ENCODE assay signal across 1 cellular context in genomic region chr1:8712413-8713229, GRCh38.
TF ChIP-seq lines count a peak whose summit lies in the region.

No MANE protein-coding gene starts in this region.

TF ChIP-seq in HepG2, 621 proteins besides CTCF, POLR2A, EP300 and RAD21 (continued from another document and continues in another):
- TF ChIP-seq BRD4 (CRISPR knock-in tag; IDR thresholded peaks at IDR 0.05) (no peak), NCOA2 (CRISPR knock-in tag; IDR thresholded peaks at IDR 0.05) (peak; percentile 78), CEBPG (CRISPR knock-in tag; IDR thresholded peaks at IDR 0.05) (peak; percentile 75), ZNF501 (CRISPR knock-in tag; IDR thresholded peaks at IDR 0.05) (no peak), SCMH1 (CRISPR knock-in tag; IDR thresholded peaks at IDR 0.05; ENCODE audit: borderline replicate concordance) (no peak), HMGXB4 (CRISPR knock-in tag; IDR thresholded peaks at IDR 0.05; ENCODE audit: borderline replicate concordance in 1 of 2, low read depth in 1 of 2) (no peak), ZBTB20 (CRISPR knock-in tag; IDR thresholded peaks at IDR 0.05; ENCODE audit: borderline replicate concordance, low read depth) (peak; percentile 74; the same call in 1 of the 2 replicates), KDM2A (CRISPR knock-in tag; IDR thresholded peaks at IDR 0.05; ENCODE audit: borderline replicate concordance, low read depth) (no peak), ZNF891 (CRISPR knock-in tag; IDR thresholded peaks at IDR 0.05) (no peak), ZNF331 (CRISPR knock-in tag; IDR thresholded peaks at IDR 0.05) (peak; percentile 63; the same call in 1 of the 2 replicates), KDM1A (CRISPR knock-in tag; IDR thresholded peaks at IDR 0.05) (no peak), SUZ12 (IDR thresholded peaks at IDR 0.05; ENCODE audit: low read depth, low read length) (no peak), RXRB (CRISPR knock-in tag; IDR thresholded peaks at IDR 0.05; ENCODE audit: borderline replicate concordance) (0 out of 2 replicates have a peak, but pooled peaks have one; percentile 0), AGO1 (IDR thresholded peaks at IDR 0.05; ENCODE audit: low read depth, low read length, poor library complexity, severe bottlenecking) (no peak), PPARG (CRISPR knock-in tag; conservative IDR thresholded peaks at IDR 0.05) (peak; percentile 64; the same call in 1 of the 2 replicates), NFIC (IDR thresholded peaks at IDR 0.05; ENCODE audit: low read length) (peak; percentile 33; the same call in 1 of the 2 replicates), KLF16 (CRISPR knock-in tag; IDR thresholded peaks at IDR 0.05) (no peak), RXRA (CRISPR knock-in tag; IDR thresholded peaks at IDR 0.05) (no peak), CEBPB (IDR thresholded peaks at IDR 0.05; ENCODE audit: borderline replicate concordance, low read depth, low read length) (peak; percentile 46; the same call in 1 of the 2 replicates), ARID3A (IDR thresholded peaks at IDR 0.05; ENCODE audit: low read depth, low read length) (no peak; the same call in none of the 2 replicates), PAX8 (CRISPR knock-in tag; IDR thresholded peaks at IDR 0.05; ENCODE audit: borderline replicate concordance) (no peak), SOX6 (IDR thresholded peaks at IDR 0.05) (no peak), SOX6 (CRISPR knock-in tag; IDR thresholded peaks at IDR 0.05) (peak; percentile 80), ZSCAN9 (CRISPR knock-in tag; IDR thresholded peaks at IDR 0.05; ENCODE audit: borderline replicate concordance) (0 out of 2 replicates have a peak, but pooled peaks have one; percentile 12), MAFK (conservative IDR thresholded peaks at IDR 0.05 in 1 of 2, IDR thresholded peaks at IDR 0.05 in 1 of 2; ENCODE audit: low read length in 2 of 2) (no peak), STAG1 (CRISPR knock-in tag; IDR thresholded peaks at IDR 0.05) (no peak), GFI1 (CRISPR knock-in tag; IDR thresholded peaks at IDR 0.05; ENCODE audit: borderline replicate concordance) (0 out of 2 replicates have a peak, but pooled peaks have one; percentile 11), ZNF333 (CRISPR knock-in tag; IDR thresholded peaks at IDR 0.05; ENCODE audit: borderline replicate concordance) (no peak), SP5 (CRISPR knock-in tag; IDR thresholded peaks at IDR 0.05; ENCODE audit: borderline replicate concordance, low read depth) (0 out of 2 replicates have a peak, but pooled peaks have one; percentile 23), KLF6 (CRISPR knock-in tag; IDR thresholded peaks at IDR 0.05) (no peak; the same call in 1 of the 2 replicates), PHF5A (CRISPR knock-in tag; IDR thresholded peaks at IDR 0.05; ENCODE audit: low read depth, unreplicated experiment) (peak; percentile 37), HES4 (CRISPR knock-in tag; IDR thresholded peaks at IDR 0.05; ENCODE audit: borderline replicate concordance) (no peak), ZNF232 (CRISPR knock-in tag; IDR thresholded peaks at IDR 0.05; ENCODE audit: borderline replicate concordance) (no peak), ELF3 (CRISPR knock-in tag; IDR thresholded peaks at IDR 0.05) (peak; percentile 81), FOXA3 (CRISPR knock-in tag; IDR thresholded peaks at IDR 0.05) (peak; percentile 70), DNMT3B (CRISPR knock-in tag; conservative IDR thresholded peaks at IDR 0.05) (no peak), ZNF180 (CRISPR knock-in tag; IDR thresholded peaks at IDR 0.05; ENCODE audit: borderline replicate concordance, low read depth) (no peak), DNMT1 (CRISPR knock-in tag; IDR thresholded peaks at IDR 0.05) (no peak)
- TF ChIP-seq, protein P1, sequence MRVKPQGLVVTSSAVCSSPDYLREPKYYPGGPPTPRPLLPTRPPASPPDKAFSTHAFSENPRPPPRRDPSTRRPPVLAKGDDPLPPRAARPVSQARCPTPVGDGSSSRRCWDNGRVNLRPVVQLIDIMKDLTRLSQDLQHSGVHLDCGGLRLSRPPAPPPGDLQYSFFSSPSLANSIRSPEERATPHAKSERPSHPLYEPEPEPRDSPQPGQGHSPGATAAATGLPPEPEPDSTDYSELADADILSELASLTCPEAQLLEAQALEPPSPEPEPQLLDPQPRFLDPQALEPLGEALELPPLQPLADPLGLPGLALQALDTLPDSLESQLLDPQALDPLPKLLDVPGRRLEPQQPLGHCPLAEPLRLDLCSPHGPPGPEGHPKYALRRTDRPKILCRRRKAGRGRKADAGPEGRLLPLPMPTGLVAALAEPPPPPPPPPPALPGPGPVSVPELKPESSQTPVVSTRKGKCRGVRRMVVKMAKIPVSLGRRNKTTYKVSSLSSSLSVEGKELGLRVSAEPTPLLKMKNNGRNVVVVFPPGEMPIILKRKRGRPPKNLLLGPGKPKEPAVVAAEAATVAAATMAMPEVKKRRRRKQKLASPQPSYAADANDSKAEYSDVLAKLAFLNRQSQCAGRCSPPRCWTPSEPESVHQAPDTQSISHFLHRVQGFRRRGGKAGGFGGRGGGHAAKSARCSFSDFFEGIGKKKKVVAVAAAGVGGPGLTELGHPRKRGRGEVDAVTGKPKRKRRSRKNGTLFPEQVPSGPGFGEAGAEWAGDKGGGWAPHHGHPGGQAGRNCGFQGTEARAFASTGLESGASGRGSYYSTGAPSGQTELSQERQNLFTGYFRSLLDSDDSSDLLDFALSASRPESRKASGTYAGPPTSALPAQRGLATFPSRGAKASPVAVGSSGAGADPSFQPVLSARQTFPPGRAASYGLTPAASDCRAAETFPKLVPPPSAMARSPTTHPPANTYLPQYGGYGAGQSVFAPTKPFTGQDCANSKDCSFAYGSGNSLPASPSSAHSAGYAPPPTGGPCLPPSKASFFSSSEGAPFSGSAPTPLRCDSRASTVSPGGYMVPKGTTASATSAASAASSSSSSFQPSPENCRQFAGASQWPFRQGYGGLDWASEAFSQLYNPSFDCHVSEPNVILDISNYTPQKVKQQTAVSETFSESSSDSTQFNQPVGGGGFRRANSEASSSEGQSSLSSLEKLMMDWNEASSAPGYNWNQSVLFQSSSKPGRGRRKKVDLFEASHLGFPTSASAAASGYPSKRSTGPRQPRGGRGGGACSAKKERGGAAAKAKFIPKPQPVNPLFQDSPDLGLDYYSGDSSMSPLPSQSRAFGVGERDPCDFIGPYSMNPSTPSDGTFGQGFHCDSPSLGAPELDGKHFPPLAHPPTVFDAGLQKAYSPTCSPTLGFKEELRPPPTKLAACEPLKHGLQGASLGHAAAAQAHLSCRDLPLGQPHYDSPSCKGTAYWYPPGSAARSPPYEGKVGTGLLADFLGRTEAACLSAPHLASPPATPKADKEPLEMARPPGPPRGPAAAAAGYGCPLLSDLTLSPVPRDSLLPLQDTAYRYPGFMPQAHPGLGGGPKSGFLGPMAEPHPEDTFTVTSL (CRISPR knock-in tag; IDR thresholded peaks at IDR 0.05; ENCODE audit: borderline replicate concordance): peak; percentile 73; the same call in 1 of the 2 replicates
- TF ChIP-seq, protein P2, sequence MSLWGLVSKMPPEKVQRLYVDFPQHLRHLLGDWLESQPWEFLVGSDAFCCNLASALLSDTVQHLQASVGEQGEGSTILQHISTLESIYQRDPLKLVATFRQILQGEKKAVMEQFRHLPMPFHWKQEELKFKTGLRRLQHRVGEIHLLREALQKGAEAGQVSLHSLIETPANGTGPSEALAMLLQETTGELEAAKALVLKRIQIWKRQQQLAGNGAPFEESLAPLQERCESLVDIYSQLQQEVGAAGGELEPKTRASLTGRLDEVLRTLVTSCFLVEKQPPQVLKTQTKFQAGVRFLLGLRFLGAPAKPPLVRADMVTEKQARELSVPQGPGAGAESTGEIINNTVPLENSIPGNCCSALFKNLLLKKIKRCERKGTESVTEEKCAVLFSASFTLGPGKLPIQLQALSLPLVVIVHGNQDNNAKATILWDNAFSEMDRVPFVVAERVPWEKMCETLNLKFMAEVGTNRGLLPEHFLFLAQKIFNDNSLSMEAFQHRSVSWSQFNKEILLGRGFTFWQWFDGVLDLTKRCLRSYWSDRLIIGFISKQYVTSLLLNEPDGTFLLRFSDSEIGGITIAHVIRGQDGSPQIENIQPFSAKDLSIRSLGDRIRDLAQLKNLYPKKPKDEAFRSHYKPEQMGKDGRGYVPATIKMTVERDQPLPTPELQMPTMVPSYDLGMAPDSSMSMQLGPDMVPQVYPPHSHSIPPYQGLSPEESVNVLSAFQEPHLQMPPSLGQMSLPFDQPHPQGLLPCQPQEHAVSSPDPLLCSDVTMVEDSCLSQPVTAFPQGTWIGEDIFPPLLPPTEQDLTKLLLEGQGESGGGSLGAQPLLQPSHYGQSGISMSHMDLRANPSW (CRISPR knock-in tag; IDR thresholded peaks at IDR 0.05; ENCODE audit: borderline replicate concordance): no peak
- TF ChIP-seq, protein P3, sequence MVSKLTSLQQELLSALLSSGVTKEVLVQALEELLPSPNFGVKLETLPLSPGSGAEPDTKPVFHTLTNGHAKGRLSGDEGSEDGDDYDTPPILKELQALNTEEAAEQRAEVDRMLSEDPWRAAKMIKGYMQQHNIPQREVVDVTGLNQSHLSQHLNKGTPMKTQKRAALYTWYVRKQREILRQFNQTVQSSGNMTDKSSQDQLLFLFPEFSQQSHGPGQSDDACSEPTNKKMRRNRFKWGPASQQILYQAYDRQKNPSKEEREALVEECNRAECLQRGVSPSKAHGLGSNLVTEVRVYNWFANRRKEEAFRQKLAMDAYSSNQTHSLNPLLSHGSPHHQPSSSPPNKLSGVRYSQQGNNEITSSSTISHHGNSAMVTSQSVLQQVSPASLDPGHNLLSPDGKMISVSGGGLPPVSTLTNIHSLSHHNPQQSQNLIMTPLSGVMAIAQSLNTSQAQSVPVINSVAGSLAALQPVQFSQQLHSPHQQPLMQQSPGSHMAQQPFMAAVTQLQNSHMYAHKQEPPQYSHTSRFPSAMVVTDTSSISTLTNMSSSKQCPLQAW (CRISPR knock-in tag; IDR thresholded peaks at IDR 0.05): no peak
- TF ChIP-seq, protein P4, sequence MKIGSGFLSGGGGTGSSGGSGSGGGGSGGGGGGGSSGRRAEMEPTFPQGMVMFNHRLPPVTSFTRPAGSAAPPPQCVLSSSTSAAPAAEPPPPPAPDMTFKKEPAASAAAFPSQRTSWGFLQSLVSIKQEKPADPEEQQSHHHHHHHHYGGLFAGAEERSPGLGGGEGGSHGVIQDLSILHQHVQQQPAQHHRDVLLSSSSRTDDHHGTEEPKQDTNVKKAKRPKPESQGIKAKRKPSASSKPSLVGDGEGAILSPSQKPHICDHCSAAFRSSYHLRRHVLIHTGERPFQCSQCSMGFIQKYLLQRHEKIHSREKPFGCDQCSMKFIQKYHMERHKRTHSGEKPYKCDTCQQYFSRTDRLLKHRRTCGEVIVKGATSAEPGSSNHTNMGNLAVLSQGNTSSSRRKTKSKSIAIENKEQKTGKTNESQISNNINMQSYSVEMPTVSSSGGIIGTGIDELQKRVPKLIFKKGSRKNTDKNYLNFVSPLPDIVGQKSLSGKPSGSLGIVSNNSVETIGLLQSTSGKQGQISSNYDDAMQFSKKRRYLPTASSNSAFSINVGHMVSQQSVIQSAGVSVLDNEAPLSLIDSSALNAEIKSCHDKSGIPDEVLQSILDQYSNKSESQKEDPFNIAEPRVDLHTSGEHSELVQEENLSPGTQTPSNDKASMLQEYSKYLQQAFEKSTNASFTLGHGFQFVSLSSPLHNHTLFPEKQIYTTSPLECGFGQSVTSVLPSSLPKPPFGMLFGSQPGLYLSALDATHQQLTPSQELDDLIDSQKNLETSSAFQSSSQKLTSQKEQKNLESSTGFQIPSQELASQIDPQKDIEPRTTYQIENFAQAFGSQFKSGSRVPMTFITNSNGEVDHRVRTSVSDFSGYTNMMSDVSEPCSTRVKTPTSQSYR (CRISPR knock-in tag; IDR thresholded peaks at IDR 0.05; ENCODE audit: borderline replicate concordance): no peak
- TF ChIP-seq, protein P5, sequence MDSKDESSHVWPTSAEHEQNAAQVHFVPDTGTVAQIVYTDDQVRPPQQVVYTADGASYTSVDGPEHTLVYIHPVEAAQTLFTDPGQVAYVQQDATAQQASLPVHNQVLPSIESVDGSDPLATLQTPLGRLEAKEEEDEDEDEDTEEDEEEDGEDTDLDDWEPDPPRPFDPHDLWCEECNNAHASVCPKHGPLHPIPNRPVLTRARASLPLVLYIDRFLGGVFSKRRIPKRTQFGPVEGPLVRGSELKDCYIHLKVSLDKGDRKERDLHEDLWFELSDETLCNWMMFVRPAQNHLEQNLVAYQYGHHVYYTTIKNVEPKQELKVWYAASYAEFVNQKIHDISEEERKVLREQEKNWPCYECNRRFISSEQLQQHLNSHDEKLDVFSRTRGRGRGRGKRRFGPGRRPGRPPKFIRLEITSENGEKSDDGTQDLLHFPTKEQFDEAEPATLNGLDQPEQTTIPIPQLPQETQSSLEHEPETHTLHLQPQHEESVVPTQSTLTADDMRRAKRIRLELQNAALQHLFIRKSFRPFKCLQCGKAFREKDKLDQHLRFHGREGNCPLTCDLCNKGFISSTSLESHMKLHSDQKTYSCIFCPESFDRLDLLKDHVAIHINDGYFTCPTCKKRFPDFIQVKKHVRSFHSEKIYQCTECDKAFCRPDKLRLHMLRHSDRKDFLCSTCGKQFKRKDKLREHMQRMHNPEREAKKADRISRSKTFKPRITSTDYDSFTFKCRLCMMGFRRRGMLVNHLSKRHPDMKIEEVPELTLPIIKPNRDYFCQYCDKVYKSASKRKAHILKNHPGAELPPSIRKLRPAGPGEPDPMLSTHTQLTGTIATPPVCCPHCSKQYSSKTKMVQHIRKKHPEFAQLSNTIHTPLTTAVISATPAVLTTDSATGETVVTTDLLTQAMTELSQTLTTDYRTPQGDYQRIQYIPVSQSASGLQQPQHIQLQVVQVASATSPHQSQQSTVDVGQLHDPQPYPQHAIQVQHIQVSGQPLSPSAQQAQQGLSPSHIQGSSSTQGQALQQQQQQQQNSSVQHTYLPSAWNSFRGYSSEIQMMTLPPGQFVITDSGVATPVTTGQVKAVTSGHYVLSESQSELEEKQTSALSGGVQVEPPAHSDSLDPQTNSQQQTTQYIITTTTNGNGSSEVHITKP (CRISPR knock-in tag; IDR thresholded peaks at IDR 0.05; ENCODE audit: low read depth): 0 out of 2 replicates have a peak, but pooled peaks have one; percentile 16
